In genomic region chr11:131674051-131674755, GRCh38 we compare ENCODE assay signal across 8 cellular contexts.
DNase-seq lines count a peak whose midpoint lies in the region; ATAC-seq and TF ChIP-seq lines count a peak whose summit lies in the region.

No MANE protein-coding gene starts in this region.

- H3K9me3 ChIP-seq in lung (ENCODE audit: control insufficient read depth in 2 of 2, insufficient read depth in 1 of 2, low read length in 1 of 2) = no peaks in the 10 kb centered on the region

- H3K27ac ChIP-seq in dorsolateral prefrontal cortex (peak overlapping the region; percentile 46 to 95 (median 84)), lung (ENCODE audit: low read depth in 1 of 2, low read length in 1 of 2) (no peak overlapping the region)

- peak; percentile 86 for ATAC-seq in GM21825 (IDR thresholded peaks at IDR 0.05; ENCODE audit: unreplicated experiment)
- ATAC-seq in lung (ENCODE audit: insufficient read depth, low FRiP score) = peak; percentile 87

- no peaks in the 10 kb centered on the region for H3K4me1 ChIP-seq in lung (ENCODE audit: control insufficient read depth in 2 of 2, insufficient read depth in 2 of 2, low read length in 2 of 2)

- DNase-seq in activated T-cell treated with anti-CD3 and anti-CD28 coated beads for 24 hours (ENCODE audit: low read depth) = peak; percentile 10
- DNase-seq in activated T-cell treated with anti-CD3 and anti-CD28 coated beads for 4 hours = no peak
- peak; percentile 65 for DNase-seq in KBM-7
- peak; percentile 61 for DNase-seq in SW480 (ENCODE audit: low spot score)
- peak; percentile 85 to 94 (median 90) for DNase-seq in dorsolateral prefrontal cortex
- DNase-seq in lung (ENCODE audit: low spot score) = peak; percentile 68
- DNase-seq in superior temporal gyrus (ENCODE audit: extremely low spot score) = peak; percentile 95

- TF ChIP-seq CTCF in dorsolateral prefrontal cortex (IDR thresholded peaks at IDR 0.05 in 54 of 56, conservative IDR thresholded peaks at IDR 0.05 in 2 of 56; ENCODE audit: low read depth in 1 of 56, partially characterized antibody in 56 of 56) = peak; percentile 93 to 100 (median 98)
- peak; percentile 59 for TF ChIP-seq CTCF in lung (IDR thresholded peaks at IDR 0.05; ENCODE audit: control extremely low read depth, extremely low read depth)

- H3K4me3 ChIP-seq in dorsolateral prefrontal cortex (peak overlapping the region in 23 of 59 donors; percentile 5 to 58 (median 28)), lung (no peak overlapping the region)

- H3K27me3 ChIP-seq in dorsolateral prefrontal cortex = no peaks in the 10 kb centered on the region
- H3K27me3 ChIP-seq in lung (ENCODE audit: control insufficient read depth, insufficient read depth) = peaks cover 2% of the 10 kb centered on the region

- H3K36me3 ChIP-seq in lung (ENCODE audit: control insufficient read depth in 2 of 2, insufficient read depth in 2 of 2, low read length in 2 of 2) = no peaks in the 10 kb centered on the region

- in situ Hi-C loops in KBM-7 (cut with MboI; ENCODE audit: low pct_unique_long_range_greater_than_20kb, low sequenced_read_pairs) = no loop called here

- intact Hi-C loops in dorsolateral prefrontal cortex (cut with DNase I) = loop anchor here (2.0 to 10.0 kb wide), 12 partner anchors 142 to 759 kb away; partner anchors contain the start of genes NTM (in 2 of the 2) and SNX19 (in 1 of the 2)

- 25 to 27% methylated on average over 16 of the region's 16 CpGs for WGBS in lung, 2 donors

Comparison
In these comparisons a context has a peak if more than half of its experiments do, and no peak if none do; other contexts are left out.
1. H3K27ac ChIP-seq: peak in dorsolateral prefrontal cortex (59 of 59); none in lung (0 of 2).